In genomic region chr6:89385156-89385667, GRCh38 we compare ENCODE assay signal across 9 cellular contexts. TPM values are rescaled to one million over a fixed set of nuclear protein-coding genes. Genes with fewer than 3 reads are reported as not detected.
DNase-seq lines count a peak whose midpoint lies in the region; ATAC-seq and TF ChIP-seq lines count a peak whose summit lies in the region.
"Had no signal": no experiment of that assay in that cellular context is flagged by ENCODE, and none has a peak within 500 bp of the region (broad histone marks: within the 10 kb centered on the region; RNA-seq: fewer than 3 reads in every experiment).

No MANE protein-coding gene starts in this region.

- H3K27me3 ChIP-seq in transverse colon, result no peaks in the 10 kb centered on the region
- H3K27me3 ChIP-seq: BLaER1 had no signal

- peaks cover 18% of the 10 kb centered on the region for H3K4me1 Mint-ChIP-seq in activated T-cell treated with anti-CD3 and anti-CD28 coated beads, Interleukin-2, amount 50 U/mL, for 72 hours (ENCODE audit: low read depth)
- H3K4me1 Mint-ChIP-seq in stimulated activated naive CD8-positive, alpha-beta T cell treated with anti-CD3 and anti-CD28 coated beads, Interleukin-15, amount 100 ng/mL, for 72 hours, result peaks cover 6% of the 10 kb centered on the region
- H3K4me1 Mint-ChIP-seq in T-cell, result peaks cover 0 to 2% (median 0%) of the 10 kb centered on the region in 3 donors

- no peak overlapping the region for H3K27ac ChIP-seq in transverse colon
- H3K27ac ChIP-seq: BLaER1 had no signal

- no peaks in the 10 kb centered on the region for H3K9me3 Mint-ChIP-seq in activated T-cell treated with anti-CD3 and anti-CD28 coated beads, Interleukin-2, amount 50 U/mL, for 72 hours
- H3K9me3 Mint-ChIP-seq in stimulated activated naive CD8-positive, alpha-beta T cell treated with anti-CD3 and anti-CD28 coated beads, Interleukin-15, amount 100 ng/mL, for 72 hours, result no peaks in the 10 kb centered on the region
- no peaks in the 10 kb centered on the region for H3K9me3 Mint-ChIP-seq in T-cell

- TF ChIP-seq POLR2A in transverse colon (IDR thresholded peaks at IDR 0.05), result no peak

- in situ Hi-C loops in transverse colon (cut with MboI; ENCODE audit: low pct_ligation_motif_present in 1 of 4, low pct_unique_long_range_greater_than_20kb in 1 of 4, low sequenced_read_pairs in 3 of 4), result no loop called here

- POLR2A ChIA-PET in T-cell (lab: Charles Lee), result no interaction called here

- TF ChIP-seq CTCF in transverse colon (IDR thresholded peaks at IDR 0.05), result no peak

- CTCF ChIA-PET in T-cell (lab: Charles Lee), result interaction anchor here in 1 of 2 donors (1.2 kb wide), 1 partner anchor 13 kb away, joined by 7 read pairs; no protein-coding TSS in a partner anchor

- no peak overlapping the region for H3K4me3 Mint-ChIP-seq in activated T-cell treated with anti-CD3 and anti-CD28 coated beads, Interleukin-2, amount 50 U/mL, for 72 hours
- H3K4me3 Mint-ChIP-seq in stimulated activated naive CD8-positive, alpha-beta T cell treated with anti-CD3 and anti-CD28 coated beads, Interleukin-15, amount 100 ng/mL, for 72 hours, result no peak overlapping the region
- no peak overlapping the region for H3K4me3 Mint-ChIP-seq in T-cell

- no peaks in the 10 kb centered on the region for H3K27me3 Mint-ChIP-seq in activated T-cell treated with anti-CD3 and anti-CD28 coated beads, Interleukin-2, amount 50 U/mL, for 72 hours (ENCODE audit: low read depth)
- H3K27me3 Mint-ChIP-seq in stimulated activated naive CD8-positive, alpha-beta T cell treated with anti-CD3 and anti-CD28 coated beads, Interleukin-15, amount 100 ng/mL, for 72 hours, result no peaks in the 10 kb centered on the region
- H3K27me3 Mint-ChIP-seq in T-cell, result no peaks in the 10 kb centered on the region

- H3K36me3 Mint-ChIP-seq in activated T-cell treated with anti-CD3 and anti-CD28 coated beads, Interleukin-2, amount 50 U/mL, for 72 hours (ENCODE audit: insufficient read depth in 2 of 2), result no peaks in the 10 kb centered on the region
- H3K36me3 Mint-ChIP-seq in T-cell, result peaks cover 9% of the 10 kb centered on the region

- DNase-seq in activated T-cell treated with anti-CD3 and anti-CD28 coated beads, Interleukin-2, amount 50 U/mL, for 72 hours, result no peak
- no peak for DNase-seq in activated T-cell treated with anti-CD3 and anti-CD28 coated beads, Interleukin-2, amount 50 U/mL, for 1 hour
- DNase-seq in HPDE6-E6E7 (ENCODE audit: extremely low spot score) (peak; percentile 77), astrocyte of the hippocampus (ENCODE audit: low read depth, low spot score) (peak; percentile 50), transverse colon (no peak), DMS114 treated with DMSO at 0.1 percent for 48 hours (lab: John Stamatoyannopoulos, UW; ENCODE audit: unreplicated experiment) (no peak), T-cell (no peak)
- DNase-seq in stimulated activated naive CD8-positive, alpha-beta T cell treated with anti-CD3 and anti-CD28 coated beads, Interleukin-15, amount 100 ng/mL, for 72 hours, result no peak

- H3K9me3 ChIP-seq in transverse colon, result no peaks in the 10 kb centered on the region
- H3K9me3 ChIP-seq: BLaER1 had no signal

- ATAC-seq in activated T-cell treated with anti-CD3 and anti-CD28 coated beads, Interleukin-2, amount 50 U/mL, for 72 hours (replicated peaks in 1 of 2), result peak; percentile 79 to 91
- peak; percentile 66 for ATAC-seq in stimulated activated naive CD8-positive, alpha-beta T cell treated with anti-CD3 and anti-CD28 coated beads, Interleukin-15, amount 100 ng/mL, for 72 hours
- no peak for ATAC-seq in T-cell (replicated peaks in 1 of 4)

- H3K4me3 ChIP-seq in transverse colon, result no peak overlapping the region
- H3K4me3 ChIP-seq: BLaER1 had no signal

- H3K36me3 ChIP-seq in transverse colon, result no peaks in the 10 kb centered on the region

- 56 to 65% methylated on average over 2 to 5 of the region's 5 CpGs for WGBS in transverse colon (ENCODE audit: low coverage in 1 of 2), 2 donors

- H3K4me1 ChIP-seq in transverse colon, result no peaks in the 10 kb centered on the region

- intact Hi-C loops in transverse colon (cut with DNase I; ENCODE audit: low total_unique reads), result no loop called here

- H3K27ac Mint-ChIP-seq in activated T-cell treated with anti-CD3 and anti-CD28 coated beads, Interleukin-2, amount 50 U/mL, for 72 hours, result no peak overlapping the region
- H3K27ac Mint-ChIP-seq in stimulated activated naive CD8-positive, alpha-beta T cell treated with anti-CD3 and anti-CD28 coated beads, Interleukin-15, amount 100 ng/mL, for 72 hours, result no peak overlapping the region
- H3K27ac Mint-ChIP-seq in T-cell, result no peak overlapping the region

- no peak for TF ChIP-seq EP300 in transverse colon (IDR thresholded peaks at IDR 0.05; ENCODE audit: low read depth)

RNA-seq across cellular contexts. Expression of gene RRAGD, which starts 26.9 kb away (rescaled TPM):
- 10 to 100 TPM; 11.8 to 12.2 TPM for total RNA-seq in activated T-cell treated with anti-CD3 and anti-CD28 coated beads, Interleukin-2, amount 50 U/mL, for 72 hours
- 1 to 10 TPM in 3 of 4 donors, under 1 TPM in 1; 0.80 to 7.0 (median 2.2) TPM for total RNA-seq in transverse colon
- total RNA-seq in T-cell, result 1 to 10 TPM; 2.3 to 4.9 (median 4.6) TPM

RNA-seq across cellular contexts. Expression of gene UBE2J1, which starts 32.7 kb away (rescaled TPM):
- 10 to 100 TPM; 20.6 to 21.4 TPM for total RNA-seq in activated T-cell treated with anti-CD3 and anti-CD28 coated beads, Interleukin-2, amount 50 U/mL, for 72 hours
- total RNA-seq in transverse colon, result 10 to 100 TPM; 27.3 to 52.9 (median 38.2) TPM
- total RNA-seq in T-cell, result 10 to 100 TPM; 14.6 to 24.1 (median 22.6) TPM

RNA-seq across cellular contexts. Expression of gene ANKRD6, which starts 47.7 kb away (rescaled TPM):
- total RNA-seq in activated T-cell treated with anti-CD3 and anti-CD28 coated beads, Interleukin-2, amount 50 U/mL, for 72 hours, result 1 to 10 TPM; 4.2 to 5.5 TPM
- 1 to 10 TPM; 2.7 to 9.4 (median 6.6) TPM for total RNA-seq in transverse colon
- total RNA-seq in T-cell, result 1 to 10 TPM; 3.0 to 8.4 (median 5.3) TPM

Comparison
In these comparisons a context has a peak if more than half of its experiments do, and no peak if none do; other contexts are left out.
1. ATAC-seq: peak in activated T-cell treated with anti-CD3 and anti-CD28 coated beads, Interleukin-2, amount 50 U/mL, for 72 hours (2 of 2) and stimulated activated naive CD8-positive, alpha-beta T cell treated with anti-CD3 and anti-CD28 coated beads, Interleukin-15, amount 100 ng/mL, for 72 hours (single experiment); none in T-cell (0 of 4).
2. DNase-seq: peak in HPDE6-E6E7 (single experiment) and astrocyte of the hippocampus (single experiment); none in activated T-cell treated with anti-CD3 and anti-CD28 coated beads, Interleukin-2, amount 50 U/mL, for 72 hours (0 of 2), activated T-cell treated with anti-CD3 and anti-CD28 coated beads, Interleukin-2, amount 50 U/mL, for 1 hour (single experiment), stimulated activated naive CD8-positive, alpha-beta T cell treated with anti-CD3 and anti-CD28 coated beads, Interleukin-15, amount 100 ng/mL, for 72 hours (0 of 2), transverse colon (single experiment), DMS114 treated with DMSO at 0.1 percent for 48 hours (single experiment) and T-cell (0 of 34).